8 cellular contexts compared by ENCODE assay signal in genomic region chr13:112943309-112944125, GRCh38. TPM values are rescaled to one million over a fixed set of nuclear protein-coding genes. Genes with fewer than 3 reads are reported as not detected.
DNase-seq lines count a peak whose midpoint lies in the region; ATAC-seq and TF ChIP-seq lines count a peak whose summit lies in the region.

No MANE protein-coding gene starts in this region.

- no peaks in the 10 kb centered on the region for H3K36me3 Mint-ChIP-seq in endothelial cell (ENCODE audit: low read depth, unreplicated experiment)

- ATAC-seq in mucosa of descending colon: peak; percentile 75

- intact Hi-C loops in mucosa of descending colon (cut with DNase I, micrococcal nuclease): loop anchor here (10.0 kb wide), 2 partner anchors 91 to 451 kb away; no protein-coding TSS in a partner anchor
- intact Hi-C loops in testis (cut with DNase I; ENCODE audit: low total_unique reads): loop anchor here (5.0 to 10.0 kb wide), 2 partner anchors 81 to 121 kb away; no protein-coding TSS in a partner anchor

- H3K4me3 Mint-ChIP-seq in endothelial cell (ENCODE audit: unreplicated experiment): peak overlapping the region; percentile 79

- H3K4me1 ChIP-seq in HUES6 (ENCODE audit: control insufficient read depth, insufficient read depth, low read length) (0 out of 2 replicates have a peak, but pooled peaks cover 12% of the 10 kb centered on the region), mucosa of descending colon (ENCODE audit: low read depth) (peaks cover 10% of the 10 kb centered on the region), testis (no peaks in the 10 kb centered on the region)

- H3K27me3 Mint-ChIP-seq in endothelial cell (ENCODE audit: unreplicated experiment): peaks cover 6% of the 10 kb centered on the region

- DNase-seq in COR-L47 (lab: John Stamatoyannopoulos, UW) (peak; percentile 76), GM20000 (ENCODE audit: low spot score) (peak; percentile 55), endothelial cell (ENCODE audit: low spot score) (peak; percentile 54), mucosa of descending colon (peak in 2 of 3 donors; percentile 55 to 70), testis (peak; percentile 54), SW 1271 (lab: John Stamatoyannopoulos, UW) (no peak)
- peak; percentile 54 for DNase-seq in activated CD4-positive, CD25-positive, alpha-beta regulatory T cell treated with anti-CD3 and anti-CD28 coated beads, Interleukin-2, amount 50 U/mL, for 72 hours

- no peak overlapping the region for H3K27ac ChIP-seq in HUES6 (ENCODE audit: low read depth, low read length)
- H3K27ac ChIP-seq in testis: peak overlapping the region; percentile 56 to 57

- no peaks in the 10 kb centered on the region for H3K9me3 ChIP-seq in HUES6 (ENCODE audit: control insufficient read depth, insufficient read depth, low read depth, low read length)
- no peaks in the 10 kb centered on the region for H3K9me3 ChIP-seq in mucosa of descending colon
- H3K9me3 ChIP-seq in testis: no peaks in the 10 kb centered on the region

- no peaks in the 10 kb centered on the region for H3K9me3 Mint-ChIP-seq in endothelial cell (ENCODE audit: unreplicated experiment)

- TF ChIP-seq CTCF in GM20000 (IDR thresholded peaks at IDR 0.05; ENCODE audit: extremely low read depth, missing control alignments) (no peak), endothelial cell (IDR thresholded peaks at IDR 0.05; ENCODE audit: unreplicated experiment) (no peak), mucosa of descending colon (IDR thresholded peaks at IDR 0.05) (no peak), testis (IDR thresholded peaks at IDR 0.05) (no peak)

- no peak for TF ChIP-seq POLR2A in testis (IDR thresholded peaks at IDR 0.05)

- 2 to 6% methylated on average over 17 to 72 of the region's 81 CpGs for WGBS in testis, 2 donors

- H3K4me3 ChIP-seq in HUES6 (ENCODE audit: low read depth, low read length) (peak overlapping the region; percentile 66), mucosa of descending colon (peak overlapping the region; percentile 9), testis (peak overlapping the region; percentile 56)

- H3K27ac Mint-ChIP-seq in endothelial cell (ENCODE audit: unreplicated experiment): no peak overlapping the region

- H3K4me1 Mint-ChIP-seq in endothelial cell (ENCODE audit: unreplicated experiment): peaks cover 3% of the 10 kb centered on the region

- H3K36me3 ChIP-seq in HUES6 (ENCODE audit: control insufficient read depth, insufficient read depth, low read length) (no peaks in the 10 kb centered on the region), mucosa of descending colon (ENCODE audit: low read depth) (no peaks in the 10 kb centered on the region), testis (ENCODE audit: low read depth, missing control alignments) (no peaks in the 10 kb centered on the region)

- H3K27me3 ChIP-seq in HUES6 (ENCODE audit: control insufficient read depth, insufficient read depth, low read length) (no peaks in the 10 kb centered on the region; the same call in 1 of the 2 replicates), testis (no peaks in the 10 kb centered on the region)

- H3K9ac ChIP-seq in HUES6 (ENCODE audit: low read length): peak overlapping the region; percentile 30

RNA-seq across cellular contexts. Expression of gene MCF2L, which starts 25.5 kb away (rescaled TPM):
- total RNA-seq in endothelial cell (ENCODE audit: unreplicated experiment) (16.5 TPM), mucosa of descending colon (100 to 1,000 TPM in 1 of 3 donors, 10 to 100 TPM in 2; 53.9 to 109 (median 95.4) TPM), testis (10 to 100 TPM; 14.6 to 17.6 TPM)
- polyA plus RNA-seq in testis (ENCODE audit: insufficient read depth, low read depth, low replicate concordance): 5.0 TPM

Comparison
In these comparisons a context has a peak if more than half of its experiments do, and no peak if none do; other contexts are left out.
1. DNase-seq: peak in COR-L47 (single experiment), GM20000 (single experiment), activated CD4-positive, CD25-positive, alpha-beta regulatory T cell treated with anti-CD3 and anti-CD28 coated beads, Interleukin-2, amount 50 U/mL, for 72 hours (single experiment), endothelial cell (single experiment), mucosa of descending colon (2 of 3) and testis (single experiment); none in SW 1271 (0 of 2).
2. H3K4me3 ChIP-seq: peak in every context shown above with its lines; median percentile 66 in HUES6; 56 in testis; 9 in mucosa of descending colon.